ENCODE assay signal across 22 cellular contexts in the genomic region with DNA sequence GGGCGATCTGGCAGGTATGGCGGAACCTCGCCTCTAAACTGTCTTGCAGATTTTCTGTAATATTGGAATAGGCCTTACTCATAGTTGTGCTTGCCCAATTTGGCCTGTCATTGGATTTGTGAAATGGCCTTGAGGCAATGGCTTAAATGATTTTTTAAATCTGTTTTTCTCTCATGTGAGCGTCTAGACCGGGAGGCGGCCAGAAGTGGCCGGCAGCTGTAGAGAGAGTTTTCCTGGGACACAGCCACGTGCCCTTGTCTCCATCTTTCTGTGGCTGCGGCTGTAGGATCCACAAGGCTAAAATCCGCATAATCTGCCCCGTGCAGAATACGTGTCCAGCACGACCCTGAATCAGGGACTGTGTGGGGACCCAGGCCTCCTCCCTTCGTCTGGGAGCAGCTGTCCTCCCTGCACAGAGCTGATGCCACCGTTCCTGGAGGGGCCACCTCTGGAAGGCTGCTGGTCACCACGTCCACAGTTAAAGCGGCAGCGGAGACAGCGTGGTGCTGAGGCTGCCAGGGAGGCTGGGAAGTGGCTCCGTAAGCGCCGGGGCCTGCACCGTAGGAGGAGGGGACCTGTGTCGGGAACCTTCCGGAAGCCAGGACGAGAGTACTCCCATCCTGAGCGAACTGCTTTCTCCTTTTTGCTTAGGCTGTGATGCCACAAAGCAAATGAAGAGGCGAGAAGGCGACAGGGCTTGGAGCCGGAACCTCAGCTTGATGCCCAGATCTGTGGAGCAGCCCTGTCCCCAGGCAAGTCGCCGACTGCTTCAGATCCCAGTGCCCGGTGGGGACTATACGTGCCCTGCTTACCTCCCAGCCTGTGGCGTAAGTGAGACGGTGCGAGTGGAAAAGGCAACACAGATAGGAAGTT.
"Had no signal": no experiment of that assay in that cellular context is flagged by ENCODE, and none has a peak within 500 bp of the region (broad histone marks: within the 10 kb centered on the region; RNA-seq: fewer than 3 reads in every experiment).

No MANE protein-coding gene starts in this region.

- H3K36me3 ChIP-seq: cardiac muscle cell, ovary, uterus had no signal

- FAIRE-seq: endothelial cell of umbilical vein had no signal

- H3K27ac ChIP-seq: cardiac muscle cell, foreskin keratinocyte, ovary, SK-N-MC, tibial artery, uterus had no signal

- ATAC-seq: activated CD4-positive, CD25-positive, alpha-beta regulatory T cell treated with anti-CD3 and anti-CD28 coated beads, Interleukin-2, amount 50 U/mL, for 24 hours; activated naive CD4-positive, alpha-beta T cell treated with anti-CD3 and anti-CD28 coated beads, Interleukin-2, amount 50 U/mL, for 72 hours; foreskin keratinocyte; left lobe of liver had no signal

- H3K4me3 ChIP-seq: cardiac muscle cell, ovary, SK-N-MC, tibial artery, uterus had no signal

- H3K4me3 Mint-ChIP-seq: activated CD4-positive, alpha-beta T cell treated with anti-CD3 and anti-CD28 coated beads, Interleukin-2, amount 10 ng/mL, durations not matched to agents 7 days and 5 days; activated T-helper 1 cell treated with anti-CD3 and anti-CD28 coated beads, Interleukin-12 subunit alpha, Interleukin-12 subunit beta, Interleukin-2, Interleukin-4 antibody, amounts not matched to agents 30 ng/mL and 10 ng/mL and 1 ng/mL, durations not matched to agents 14 hours and 24 hours and 36 hours; dendritic cell treated with granulocyte-macrophage colony-stimulating factor and Interleukin-4, amounts not matched to agents 40 ng/mL and 50 ng/mL, for 4 days had no signal

- H3K27ac Mint-ChIP-seq: activated CD4-positive, alpha-beta T cell treated with anti-CD3 and anti-CD28 coated beads, Interleukin-2, amount 10 ng/mL, durations not matched to agents 7 days and 5 days; activated naive CD4-positive, alpha-beta T cell treated with anti-CD3 and anti-CD28 coated beads, Interleukin-2, amount 50 U/mL, for 72 hours; activated T-helper 1 cell treated with anti-CD3 and anti-CD28 coated beads, Interleukin-12 subunit alpha, Interleukin-12 subunit beta, Interleukin-2, Interleukin-4 antibody, amounts not matched to agents 30 ng/mL and 10 ng/mL and 1 ng/mL, durations not matched to agents 14 hours and 24 hours and 36 hours; dendritic cell treated with granulocyte-macrophage colony-stimulating factor and Interleukin-4, amounts not matched to agents 40 ng/mL and 50 ng/mL, for 4 days had no signal

- H3K27me3 ChIP-seq: cardiac muscle cell, ovary had no signal

- H3K4me1 ChIP-seq: foreskin keratinocyte had no signal

- DNase-seq: activated CD4-positive, alpha-beta T cell treated with anti-CD3 and anti-CD28 coated beads, Interleukin-2, amount 10 ng/mL, durations not matched to agents 7 days and 5 days; activated gamma-delta T cell treated with Interleukin-2 at 50 U/mL for 16 hours; activated T-cell treated with anti-CD3 and anti-CD28 coated beads for 4 hours; amygdala; effector memory CD4-positive, alpha-beta T cell; foreskin keratinocyte; hypothalamus; stimulated activated naive CD4-positive, alpha-beta T cell; substantia nigra; T-helper 1 cell; T-helper 9 cell had no signal
